Comparison of ENCODE assay signal across 18 cellular contexts in the genomic region with DNA sequence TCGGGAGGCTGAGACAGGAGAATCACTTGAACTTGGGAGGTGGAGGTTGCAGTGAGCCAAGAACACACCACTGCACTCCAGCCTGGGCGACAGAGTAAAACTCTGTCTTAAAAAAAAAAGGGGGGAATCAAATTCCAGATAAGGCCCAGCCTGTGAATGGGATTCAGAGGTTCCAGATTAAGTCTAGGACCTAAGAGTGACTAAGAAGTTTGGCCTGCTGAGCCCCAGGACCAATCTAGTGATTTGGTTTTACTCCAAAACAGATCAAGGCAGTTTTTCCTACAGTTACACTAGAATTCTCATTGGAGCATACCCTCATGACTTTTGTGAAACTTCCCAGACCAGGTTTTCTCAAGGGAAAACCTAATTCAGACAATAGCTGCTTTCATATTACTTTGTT. TPM values are rescaled to one million over a fixed set of nuclear protein-coding genes. Genes with fewer than 3 reads are reported as not detected.
A peak's percentile ranks its signal among the peaks of the same experiment; 100 is the strongest.
DNase-seq lines count a peak whose midpoint lies in the region; ATAC-seq, FAIRE-seq and TF ChIP-seq lines count a peak whose summit lies in the region.
"Had no signal": no experiment of that assay in that cellular context is flagged by ENCODE, and none has a peak within 500 bp of the region (broad histone marks: within the 10 kb centered on the region; RNA-seq: fewer than 3 reads in every experiment).

No MANE protein-coding gene starts in this region.

- CTCF ChIA-PET in WTC11 (lab: Charles Lee), result no interaction called here

- H3K27me3 Mint-ChIP-seq in WTC11 (ENCODE audit: low read depth), result no peaks in the 10 kb centered on the region

- no peaks in the 10 kb centered on the region for H3F3A ChIP-seq in GM23248 (ENCODE audit: insufficient read depth)

- peak overlapping the region; percentile 58 for H3K4me2 ChIP-seq in GM23248 (ENCODE audit: unreplicated experiment)

- peaks cover 25% of the 10 kb centered on the region for H3K4me1 ChIP-seq in ACC112 (ENCODE audit: control insufficient read depth, insufficient read depth, low read length, unreplicated experiment)
- peaks cover 24% of the 10 kb centered on the region for H3K4me1 ChIP-seq in GM23248 (ENCODE audit: insufficient read depth)
- peaks cover 0 to 6% (median 5%) of the 10 kb centered on the region in 3 donors for H3K4me1 ChIP-seq in pancreas

- H3K27me3 ChIP-seq in ACC112 (ENCODE audit: insufficient read depth, low read length), result no peaks in the 10 kb centered on the region
- no peaks in the 10 kb centered on the region for H3K27me3 ChIP-seq in GM23248 (replicated peaks; ENCODE audit: insufficient read depth)
- no peaks in the 10 kb centered on the region for H3K27me3 ChIP-seq in pancreas

- peaks cover 4% of the 10 kb centered on the region; the same call in 1 of the 2 replicates for H3K36me3 Mint-ChIP-seq in WTC11

- no peak overlapping the region for H3K4me3 Mint-ChIP-seq in WTC11
- H3K4me3 Mint-ChIP-seq: CD14-positive monocyte, H9 had no signal

- no peaks in the 10 kb centered on the region for H3K9me2 ChIP-seq in GM23248 (ENCODE audit: insufficient read depth)

- H3K27ac Mint-ChIP-seq in WTC11, result peak overlapping the region; percentile 20; the same call in 1 of the 2 replicates

- no peaks in the 10 kb centered on the region for H3K4me1 Mint-ChIP-seq in WTC11
- H3K4me1 Mint-ChIP-seq: H9 had no signal

- H4K20me1 ChIP-seq in GM23248 (ENCODE audit: insufficient read depth), result no peaks in the 10 kb centered on the region

- no peak overlapping the region for H2AFZ ChIP-seq in ACC112 (ENCODE audit: low read length, unreplicated experiment)
- no peak overlapping the region for H2AFZ ChIP-seq in GM23248

- no peak for TF ChIP-seq CTCF in WTC11 (IDR thresholded peaks at IDR 0.05)
- no peak for TF ChIP-seq CTCF in pancreas (IDR thresholded peaks at IDR 0.05)

- in situ Hi-C loops in GM23248 (cut with MboI), result no loop called here

- H3K9ac ChIP-seq in GM23248, result no peak overlapping the region

- intact Hi-C loops in pancreas (cut with DNase I), result no loop called here

- WGBS in GM23248 (ENCODE audit: low coverage in 1 of 2, low lambda C conversion rate in 2 of 2, missing lambda C conversion rate in 2 of 2), 2 experiments, result 93 to 100% methylated on average over 2 of the region's 2 CpGs
- WGBS in pancreas, 2 donors, result 91 to 92% methylated on average over 2 of the region's 2 CpGs

- ATAC-seq in WTC11 (no peak), pancreas (no peak)
- ATAC-seq: Panc1, Right ventricle myocardium inferior, SK-N-SH treated with all-trans-retinoic acid at 6 μM for 48 hours had no signal

- H3K4me3 ChIP-seq in ACC112 (ENCODE audit: low read depth, low read length) (no peak overlapping the region), GM23248 (no peak overlapping the region), pancreas (no peak overlapping the region)

- POLR2A ChIA-PET in WTC11 (lab: Charles Lee), result no interaction called here

- H3K36me3 ChIP-seq in ACC112 (ENCODE audit: insufficient read depth, low read length) (no peaks in the 10 kb centered on the region), GM23248 (ENCODE audit: low read depth) (no peaks in the 10 kb centered on the region; the same call in 1 of the 2 replicates), pancreas (peaks cover 0 to 4% (median 0%) of the 10 kb centered on the region in 3 donors)

- H3K79me2 ChIP-seq in ACC112 (ENCODE audit: control insufficient read depth, insufficient read depth, low read length, unreplicated experiment) (peaks cover 29% of the 10 kb centered on the region), GM23248 (ENCODE audit: insufficient read depth) (peaks cover 70% of the 10 kb centered on the region)

- DNase-seq in GM23248, result peak; percentile 23
- no peak for DNase-seq in WTC11 (ENCODE audit: low spot score)
- peak; percentile 49 for DNase-seq in foreskin melanocyte
- DNase-seq in HCEC 1CT, result no peak
- DNase-seq in pancreas, result no peak
- DNase-seq in AML-193 (lab: John Stamatoyannopoulos, UW), result no peak
- DNase-seq in GDM1 (lab: John Stamatoyannopoulos, UW), result no peak
- DNase-seq: 8988T, H9, NCI-H1436 treated with DMSO at 0.1 percent for 48 hours, NCI-H2081, NCI-H446, NCI-H748 treated with DMSO at 0.1 percent for 48 hours had no signal

- no peak for FAIRE-seq in pancreas (lab: Jason Lieb, UNC)

- H3K9me3 ChIP-seq in GM23248 (ENCODE audit: low read depth) (no peaks in the 10 kb centered on the region), pancreas (no peaks in the 10 kb centered on the region)

- H3K9me3 Mint-ChIP-seq in WTC11, result no peaks in the 10 kb centered on the region
- H3K9me3 Mint-ChIP-seq: CD14-positive monocyte, H9 had no signal

- H3K27ac ChIP-seq in ACC112 (ENCODE audit: low read depth, low read length) (peak overlapping the region; percentile 62), GM23248 (0 out of 2 replicates have a peak overlapping the region, but pooled peaks have one; percentile 21), pancreas (no peak overlapping the region)

TF ChIP-seq in WTC11, 78 proteins besides CTCF, POLR2A, EP300 and RAD21:
- TF ChIP-seq ZNF317 (CRISPR knock-in tag; IDR thresholded peaks at IDR 0.05; ENCODE audit: borderline replicate concordance, low read depth) (no peak), FOXJ3 (CRISPR knock-in tag; IDR thresholded peaks at IDR 0.05; ENCODE audit: borderline replicate concordance) (no peak)

RNA-seq across cellular contexts. Expression of a gene that starts 22.8 kb away (rescaled TPM):
- 58.6 and 71.5 TPM in 2 replicates for total RNA-seq in GM23248 (2014; rRNA removed; shearing (Covaris generic))
- polyA plus RNA-seq in GM23248 (2016; fragmentation: Nextera tagmentation; extraction: Ambion mirVana), result 74.7 and 79.8 TPM in 2 replicates
- total RNA-seq in WTC11 (2021), result 71.5 to 80.4 TPM (median 74.2 TPM) in 3 replicates
- total RNA-seq in pancreas, result 10 to 100 TPM; 15.0 to 32.4 (median 21.3) TPM
- 1 to 10 TPM; 3.0 to 8.2 TPM for polyA plus RNA-seq in pancreas

RNA-seq across cellular contexts. Expression of a gene that starts 22.8 kb away (rescaled TPM):
- total RNA-seq in GM23248 (2014; rRNA removed; shearing (Covaris generic)), result 25.7 and 35.6 TPM in 2 replicates
- polyA plus RNA-seq in GM23248 (2016; fragmentation: Nextera tagmentation; extraction: Ambion mirVana) (37.4 and 41.8 TPM in 2 replicates), pancreas (1 to 10 TPM; 2.3 to 8.2 TPM)
- total RNA-seq in WTC11 (2021) (40.4 to 48.5 TPM (median 43.8 TPM) in 3 replicates), pancreas (10 to 100 TPM in 5 of 6 donors, 1 to 10 TPM in 1; 9.0 to 21.0 (median 12.5) TPM)

Comparison
In these comparisons a context has a peak if more than half of its experiments do, and no peak if none do; other contexts are left out.
1. H3K27ac ChIP-seq: peak in ACC112 (single experiment) and GM23248 (single experiment); none in pancreas (0 of 4).
2. DNase-seq: peak in GM23248 (single experiment) and foreskin melanocyte (single experiment); none in WTC11 (single experiment), HCEC 1CT (single experiment), pancreas (0 of 6), AML-193 (0 of 2) and GDM1 (single experiment).